ENCODE assay signal across 12 cellular contexts in the genomic region with DNA sequence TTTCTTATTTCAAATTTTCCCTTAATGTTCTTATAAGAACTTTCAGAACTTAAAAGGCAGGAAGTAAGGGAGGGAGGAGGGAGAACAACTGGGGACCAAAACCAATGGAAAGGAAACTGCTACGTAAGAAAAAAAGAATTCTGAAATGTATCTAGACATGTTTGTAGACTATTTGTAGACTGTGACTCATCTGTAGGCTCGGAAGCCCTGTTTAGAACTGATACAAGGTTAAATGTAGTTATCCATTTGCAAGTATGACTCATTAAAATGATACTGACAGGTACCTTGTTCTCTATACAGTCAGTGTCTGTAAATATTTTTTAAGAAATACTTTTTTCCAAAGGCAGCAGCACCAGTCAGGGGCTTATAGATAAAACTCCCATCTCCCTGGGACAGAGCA.
DNase-seq lines count a peak whose midpoint lies in the region; ATAC-seq and TF ChIP-seq lines count a peak whose summit lies in the region.
"Had no signal": no experiment of that assay in that cellular context is flagged by ENCODE, and none has a peak within 500 bp of the region (broad histone marks: within the 10 kb centered on the region; RNA-seq: fewer than 3 reads in every experiment).

No MANE protein-coding gene starts in this region.

- peaks cover 9% of the 10 kb centered on the region for H3K9me3 Mint-ChIP-seq in stimulated activated effector memory CD8-positive, alpha-beta T cell treated with anti-CD3 and anti-CD28 coated beads, Interleukin-12 subunit alpha, Interleukin-12 subunit beta, amount 100 ng/mL, for 72 hours

- H3K4me3 Mint-ChIP-seq in stimulated activated effector memory CD8-positive, alpha-beta T cell treated with anti-CD3 and anti-CD28 coated beads, Interleukin-12 subunit alpha, Interleukin-12 subunit beta, amount 100 ng/mL, for 72 hours = no peak overlapping the region

- TF ChIP-seq CTCF in GM13977 (IDR thresholded peaks at IDR 0.05; ENCODE audit: extremely low read depth, insufficient read depth, missing control alignments) = no peak

- peak; percentile 24 for DNase-seq in foreskin melanocyte
- no peak for DNase-seq in stimulated activated effector memory CD8-positive, alpha-beta T cell treated with anti-CD3 and anti-CD28 coated beads, Interleukin-12 subunit alpha, Interleukin-12 subunit beta, amount 100 ng/mL, for 72 hours (ENCODE audit: low spot score in 2 of 2)
- DNase-seq in NCI-H2227 treated with DMSO at 0.1 percent for 48 hours (lab: John Stamatoyannopoulos, UW) = no peak
- no peak for DNase-seq in NCI-H345 (lab: John Stamatoyannopoulos, UW)
- no peak for DNase-seq in GM13977 (ENCODE audit: low spot score)
- DNase-seq: activated CD8-positive, alpha-beta memory T cell treated with anti-CD3 and anti-CD28 coated beads for 24 hours; dermis blood vessel endothelial cell; tibial artery had no signal

- H3K4me1 Mint-ChIP-seq in stimulated activated effector memory CD8-positive, alpha-beta T cell treated with anti-CD3 and anti-CD28 coated beads, Interleukin-12 subunit alpha, Interleukin-12 subunit beta, amount 100 ng/mL, for 72 hours = no peaks in the 10 kb centered on the region

- ATAC-seq in GM18517 (IDR thresholded peaks at IDR 0.05; ENCODE audit: unreplicated experiment) (peak; percentile 99), GM21786 (IDR thresholded peaks at IDR 0.05; ENCODE audit: unreplicated experiment) (peak; percentile 99), HG03521 (IDR thresholded peaks at IDR 0.05; ENCODE audit: unreplicated experiment) (peak; percentile 82)
- ATAC-seq in stimulated activated effector memory CD8-positive, alpha-beta T cell treated with anti-CD3 and anti-CD28 coated beads, Interleukin-12 subunit alpha, Interleukin-12 subunit beta, amount 100 ng/mL, for 72 hours = no peak
- ATAC-seq: Panc1 had no signal

- in situ Hi-C loops in GM13977 (cut with MboI; ENCODE audit: low pct_unique_long_range_greater_than_20kb, low sequenced_read_pairs, unreplicated experiment) = no loop called here

- H3K36me3 Mint-ChIP-seq in stimulated activated effector memory CD8-positive, alpha-beta T cell treated with anti-CD3 and anti-CD28 coated beads, Interleukin-12 subunit alpha, Interleukin-12 subunit beta, amount 100 ng/mL, for 72 hours = no peaks in the 10 kb centered on the region

- no peak overlapping the region for H3K27ac Mint-ChIP-seq in stimulated activated effector memory CD8-positive, alpha-beta T cell treated with anti-CD3 and anti-CD28 coated beads, Interleukin-12 subunit alpha, Interleukin-12 subunit beta, amount 100 ng/mL, for 72 hours
